In genomic region chr2:239322414-239323086, GRCh38 we compare ENCODE assay signal across 10 cellular contexts.
A peak's percentile ranks its signal among the peaks of the same experiment; 100 is the strongest.
DNase-seq lines count a peak whose midpoint lies in the region; ATAC-seq and TF ChIP-seq lines count a peak whose summit lies in the region.
"Had no signal": no experiment of that assay in that cellular context is flagged by ENCODE, and none has a peak within 500 bp of the region (broad histone marks: within the 10 kb centered on the region; RNA-seq: fewer than 3 reads in every experiment).

No MANE protein-coding gene starts in this region.

- POLR2A ChIA-PET in RWPE1 (lab: Yijun Ruan, JAX; ENCODE audit: low non-redundant PET) = no interaction called here

- no peak overlapping the region for H3K4me3 ChIP-seq in colonic mucosa
- H3K4me3 ChIP-seq: pancreas had no signal

- no peaks in the 10 kb centered on the region for H3K27me3 ChIP-seq in colonic mucosa
- H3K27me3 ChIP-seq: pancreas had no signal

- H3K9me3 ChIP-seq in colonic mucosa = no peaks in the 10 kb centered on the region
- H3K9me3 ChIP-seq: pancreas had no signal

- CTCF ChIA-PET in RWPE1 (lab: Yijun Ruan, JAX) = interaction anchor here (0.7 kb wide), 1 partner anchor 23 kb away, joined by 3 read pairs; no protein-coding TSS in a partner anchor

- H3K36me3 ChIP-seq in colonic mucosa = no peaks in the 10 kb centered on the region
- H3K36me3 ChIP-seq: pancreas had no signal

- DNase-seq in EL (peak; percentile 75), RWPE1 (ENCODE audit: low spot score) (peak; percentile 18), colonic mucosa (peak; percentile 70), sciatic nerve (ENCODE audit: low spot score) (peak; percentile 55), GM19238 (ENCODE audit: insufficient read length, low spot score) (no peak), NCI-H526 (lab: John Stamatoyannopoulos, UW) (no peak), RPMI8226 (no peak), NCI-H345 treated with DMSO at 0.1 percent for 48 hours (lab: John Stamatoyannopoulos, UW; ENCODE audit: unreplicated experiment) (no peak)
- DNase-seq: NCI-H510A treated with DMSO at 0.1 percent for 48 hours had no signal

- H3K27ac ChIP-seq in RWPE1 (peak overlapping the region; percentile 50), colonic mucosa (no peak overlapping the region)
- H3K27ac ChIP-seq: pancreas had no signal

- no peak for TF ChIP-seq CTCF in RWPE1 (conservative IDR thresholded peaks at IDR 0.05; ENCODE audit: low read depth)
- no peak for TF ChIP-seq CTCF in colonic mucosa (IDR thresholded peaks at IDR 0.05)

- ATAC-seq in sciatic nerve = no peak
- ATAC-seq: pancreas had no signal

- H3K4me1 ChIP-seq in colonic mucosa = peaks cover 7% of the 10 kb centered on the region

- peak overlapping the region in 1 of 2 donors; percentile 6 for H3K9ac ChIP-seq in colonic mucosa (ENCODE audit: low read depth in 2 of 2, low read length in 2 of 2)

- intact Hi-C loops in colonic mucosa (cut with DNase I) (no loop called here), sciatic nerve (cut with DNase I) (no loop called here)

Comparison
In these comparisons a context has a peak if more than half of its experiments do, and no peak if none do; other contexts are left out.
1. DNase-seq: peak in EL (single experiment), RWPE1 (single experiment), colonic mucosa (single experiment) and sciatic nerve (single experiment); none in GM19238 (single experiment), NCI-H526 (0 of 2), RPMI8226 (single experiment) and NCI-H345 treated with DMSO at 0.1 percent for 48 hours (single experiment).